ENCODE assay signal across 27 cellular contexts in genomic region chr13:67277581-67277980, GRCh38.
"Had no signal": no experiment of that assay in that cellular context is flagged by ENCODE, and none has a peak within 500 bp of the region (broad histone marks: within the 10 kb centered on the region; RNA-seq: fewer than 3 reads in every experiment).

No MANE protein-coding gene starts in this region.

- ATAC-seq: activated CD8-positive, alpha-beta memory T cell treated with anti-CD3 and anti-CD28 coated beads, Interleukin-2, amount 10 ng/mL, durations not matched to agents 7 days and 5 days; activated CD8-positive, alpha-beta T cell treated with anti-CD3 and anti-CD28 coated beads for 36 hours; esophagus mucosa; left ventricle myocardium superior; right lobe of liver; stimulated activated naive B cell treated with anti-CD40 and anti-IgM and Interleukin-4, amounts not matched to agents 10 μg/mL and 1 μg/mL and 100 μg/mL, for 72 hours; T-cell had no signal

- H3K9me3 ChIP-seq: right lobe of liver had no signal

- H3K27me3 ChIP-seq: right lobe of liver had no signal

- H3K27ac ChIP-seq: right lobe of liver, VCaP had no signal

- H3K4me1 Mint-ChIP-seq: activated CD4-positive, alpha-beta T cell treated with anti-CD3 and anti-CD28 coated beads, Interleukin-2, amount 10 ng/mL, durations not matched to agents 7 days and 5 days; activated CD8-positive, alpha-beta memory T cell treated with anti-CD3 and anti-CD28 coated beads, Interleukin-2, amount 10 ng/mL, durations not matched to agents 7 days and 5 days; activated naive CD4-positive, alpha-beta T cell treated with anti-CD3 and anti-CD28 coated beads, Interleukin-2, amount 50 U/mL, for 24 hours; central memory CD8-positive, alpha-beta T cell; nephron progenitor cell; stimulated activated naive B cell treated with anti-CD40 and anti-IgM and Interleukin-4, amounts not matched to agents 10 μg/mL and 1 μg/mL and 100 μg/mL, for 72 hours; T-cell had no signal

- H3K4me1 ChIP-seq: right lobe of liver had no signal

- DNase-seq: activated CD4-positive, alpha-beta T cell treated with anti-CD3 and anti-CD28 coated beads, Interleukin-2, amount 10 ng/mL, durations not matched to agents 7 days and 5 days; activated CD4-positive, CD25-positive, alpha-beta regulatory T cell treated with anti-CD3 and anti-CD28 coated beads, Interleukin-2, amount 50 U/mL, for 72 hours; activated CD8-positive, alpha-beta memory T cell treated with anti-CD3 and anti-CD28 coated beads, Interleukin-2, amount 10 ng/mL, durations not matched to agents 7 days and 5 days; activated CD8-positive, alpha-beta T cell treated with anti-CD3 and anti-CD28 coated beads for 36 hours; activated gamma-delta T cell treated with Interleukin-2 at 50 U/mL for 16 hours; activated T-cell treated with anti-CD3 and anti-CD28 coated beads for 4 hours; anterior cingulate cortex; effector memory CD4-positive, alpha-beta T cell; glutamatergic neuron; hippocampal formation; left ventricle myocardium superior; mammary epithelial cell; midbrain; nephron progenitor cell; right lobe of liver; stimulated activated CD4-positive, alpha-beta T cell treated with anti-CD3 and anti-CD28 coated beads, Interleukin-15, amount 100 ng/mL, for 24 hours; stimulated activated CD8-positive, alpha-beta memory T cell treated with anti-CD3 and anti-CD28 coated beads, Interleukin-4, amount 100 ng/mL, for 48 hours; stimulated activated naive B cell treated with anti-CD40 and anti-IgM and Interleukin-4, amounts not matched to agents 10 μg/mL and 1 μg/mL and 100 μg/mL, for 72 hours; T-cell had no signal

- H3K36me3 Mint-ChIP-seq: activated CD8-positive, alpha-beta memory T cell treated with anti-CD3 and anti-CD28 coated beads, Interleukin-2, amount 10 ng/mL, durations not matched to agents 7 days and 5 days; activated naive CD4-positive, alpha-beta T cell treated with anti-CD3 and anti-CD28 coated beads, Interleukin-2, amount 50 U/mL, for 24 hours; stimulated activated naive B cell treated with anti-CD40 and anti-IgM and Interleukin-4, amounts not matched to agents 10 μg/mL and 1 μg/mL and 100 μg/mL, for 72 hours; T-cell; type B pancreatic cell had no signal

- H3K4me2 ChIP-seq: smooth muscle cell had no signal

- H3K27me3 Mint-ChIP-seq: activated CD4-positive, alpha-beta T cell treated with anti-CD3 and anti-CD28 coated beads, Interleukin-2, amount 10 ng/mL, durations not matched to agents 7 days and 5 days; activated CD8-positive, alpha-beta memory T cell treated with anti-CD3 and anti-CD28 coated beads, Interleukin-2, amount 10 ng/mL, durations not matched to agents 7 days and 5 days; activated CD8-positive, alpha-beta T cell treated with anti-CD3 and anti-CD28 coated beads for 36 hours; activated naive CD4-positive, alpha-beta T cell treated with anti-CD3 and anti-CD28 coated beads, Interleukin-2, amount 50 U/mL, for 24 hours; central memory CD8-positive, alpha-beta T cell; stimulated activated naive B cell treated with anti-CD40 and anti-IgM and Interleukin-4, amounts not matched to agents 10 μg/mL and 1 μg/mL and 100 μg/mL, for 72 hours; T-cell; type B pancreatic cell had no signal

- H3K27ac Mint-ChIP-seq: activated CD4-positive, alpha-beta T cell treated with anti-CD3 and anti-CD28 coated beads, Interleukin-2, amount 10 ng/mL, durations not matched to agents 7 days and 5 days; activated CD8-positive, alpha-beta memory T cell treated with anti-CD3 and anti-CD28 coated beads, Interleukin-2, amount 10 ng/mL, durations not matched to agents 7 days and 5 days; activated CD8-positive, alpha-beta T cell treated with anti-CD3 and anti-CD28 coated beads for 36 hours; activated naive CD4-positive, alpha-beta T cell treated with anti-CD3 and anti-CD28 coated beads, Interleukin-2, amount 50 U/mL, for 24 hours; activated T-helper 1 cell treated with anti-CD3 and anti-CD28 coated beads, Interleukin-12 subunit alpha, Interleukin-12 subunit beta, Interleukin-2, Interleukin-4 antibody, amounts not matched to agents 30 ng/mL and 10 ng/mL and 1 ng/mL, durations not matched to agents 14 hours and 24 hours and 36 hours; nephron progenitor cell; stimulated activated naive B cell treated with anti-CD40 and anti-IgM and Interleukin-4, amounts not matched to agents 10 μg/mL and 1 μg/mL and 100 μg/mL, for 72 hours; T-cell; T-helper 2 cell treated with Interferon-gamma antibody and Interleukin-4, amounts not matched to agents 5 μg/mL and 100 μg/mL, for 36 hours; type B pancreatic cell had no signal

- H3K9me3 Mint-ChIP-seq: activated CD4-positive, alpha-beta T cell treated with anti-CD3 and anti-CD28 coated beads, Interleukin-2, amount 10 ng/mL, durations not matched to agents 7 days and 5 days; activated CD8-positive, alpha-beta T cell treated with anti-CD3 and anti-CD28 coated beads for 36 hours; activated naive CD4-positive, alpha-beta T cell treated with anti-CD3 and anti-CD28 coated beads, Interleukin-2, amount 50 U/mL, for 24 hours; activated T-helper 1 cell treated with anti-CD3 and anti-CD28 coated beads, Interleukin-12 subunit alpha, Interleukin-12 subunit beta, Interleukin-2, Interleukin-4 antibody, amounts not matched to agents 30 ng/mL and 10 ng/mL and 1 ng/mL, durations not matched to agents 14 hours and 24 hours and 36 hours; stimulated activated naive B cell treated with anti-CD40 and anti-IgM and Interleukin-4, amounts not matched to agents 10 μg/mL and 1 μg/mL and 100 μg/mL, for 72 hours; T-helper 2 cell treated with Interferon-gamma antibody and Interleukin-4, amounts not matched to agents 5 μg/mL and 100 μg/mL, for 36 hours had no signal

- H3K4me3 ChIP-seq: right lobe of liver, smooth muscle cell had no signal

- H3K36me3 ChIP-seq: right lobe of liver had no signal

- H3K4me3 Mint-ChIP-seq: activated CD4-positive, alpha-beta T cell treated with anti-CD3 and anti-CD28 coated beads, Interleukin-2, amount 10 ng/mL, durations not matched to agents 7 days and 5 days; activated CD8-positive, alpha-beta memory T cell treated with anti-CD3 and anti-CD28 coated beads, Interleukin-2, amount 10 ng/mL, durations not matched to agents 7 days and 5 days; activated CD8-positive, alpha-beta T cell treated with anti-CD3 and anti-CD28 coated beads for 36 hours; activated naive CD4-positive, alpha-beta T cell treated with anti-CD3 and anti-CD28 coated beads, Interleukin-2, amount 50 U/mL, for 24 hours; activated T-helper 1 cell treated with anti-CD3 and anti-CD28 coated beads, Interleukin-12 subunit alpha, Interleukin-12 subunit beta, Interleukin-2, Interleukin-4 antibody, amounts not matched to agents 30 ng/mL and 10 ng/mL and 1 ng/mL, durations not matched to agents 14 hours and 24 hours and 36 hours; central memory CD8-positive, alpha-beta T cell; nephron progenitor cell; stimulated activated naive B cell treated with anti-CD40 and anti-IgM and Interleukin-4, amounts not matched to agents 10 μg/mL and 1 μg/mL and 100 μg/mL, for 72 hours; T-cell; T-helper 2 cell treated with Interferon-gamma antibody and Interleukin-4, amounts not matched to agents 5 μg/mL and 100 μg/mL, for 36 hours; type B pancreatic cell had no signal
